ENCODE assay signal across 1 cellular context in the genomic region with DNA sequence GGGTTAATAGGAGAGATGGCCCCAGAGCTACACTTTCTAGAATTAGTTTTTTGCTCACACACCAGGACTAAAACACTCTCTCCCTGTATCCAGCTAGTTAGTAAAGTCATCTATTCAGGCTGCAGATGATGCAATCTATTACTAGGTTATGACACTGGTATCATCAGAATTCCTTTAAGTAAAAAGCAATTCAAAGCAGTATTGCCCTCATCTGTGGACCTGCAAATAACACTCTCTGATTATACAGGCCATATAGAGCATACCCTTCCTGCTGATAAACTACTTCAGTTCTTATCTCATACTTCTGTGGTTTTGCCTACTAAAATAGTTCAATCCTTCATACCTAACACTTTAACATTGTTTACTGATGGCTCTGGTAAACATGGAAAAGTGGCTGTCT.
TF ChIP-seq lines count a peak whose summit lies in the region.

No MANE protein-coding gene starts in this region.

TF ChIP-seq in K562, 482 proteins besides CTCF, POLR2A, EP300 and RAD21 (continued from another document and continues in another):
- TF ChIP-seq, protein P1, sequence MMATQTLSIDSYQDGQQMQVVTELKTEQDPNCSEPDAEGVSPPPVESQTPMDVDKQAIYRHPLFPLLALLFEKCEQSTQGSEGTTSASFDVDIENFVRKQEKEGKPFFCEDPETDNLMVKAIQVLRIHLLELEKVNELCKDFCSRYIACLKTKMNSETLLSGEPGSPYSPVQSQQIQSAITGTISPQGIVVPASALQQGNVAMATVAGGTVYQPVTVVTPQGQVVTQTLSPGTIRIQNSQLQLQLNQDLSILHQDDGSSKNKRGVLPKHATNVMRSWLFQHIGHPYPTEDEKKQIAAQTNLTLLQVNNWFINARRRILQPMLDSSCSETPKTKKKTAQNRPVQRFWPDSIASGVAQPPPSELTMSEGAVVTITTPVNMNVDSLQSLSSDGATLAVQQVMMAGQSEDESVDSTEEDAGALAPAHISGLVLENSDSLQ (IDR thresholded peaks at IDR 0.05) = no peak
- TF ChIP-seq TCF7L2 (IDR thresholded peaks at IDR 0.05; ENCODE audit: low read depth, low read length) (no peak), BRF1 (IDR thresholded peaks at IDR 0.05; ENCODE audit: borderline replicate concordance, extremely low read depth, insufficient read length) (no peak), ARNT (IDR thresholded peaks at IDR 0.05) (no peak), TAL1 (IDR thresholded peaks at IDR 0.05) (peak; percentile 68), ELF1 (tag; IDR thresholded peaks at IDR 0.05) (no peak), HLTF (IDR thresholded peaks at IDR 0.05) (no peak), NCOA6 (IDR thresholded peaks at IDR 0.05) (no peak), MYNN (IDR thresholded peaks at IDR 0.05) (no peak), MYNN (CRISPR knock-in tag; IDR thresholded peaks at IDR 0.05) (no peak), YBX1 (IDR thresholded peaks at IDR 0.05) (no peak), NBN (IDR thresholded peaks at IDR 0.05; ENCODE audit: low read depth) (no peak), ARID1B (IDR thresholded peaks at IDR 0.05) (peak; percentile 62), CREBBP (IDR thresholded peaks at IDR 0.05; ENCODE audit: low read depth, low read length) (no peak), HNRNPLL (IDR thresholded peaks at IDR 0.05; ENCODE audit: low read depth, low read length, poor library complexity, severe bottlenecking) (no peak), MTA3 (IDR thresholded peaks at IDR 0.05; ENCODE audit: borderline replicate concordance) (no peak), THRAP3 (IDR thresholded peaks at IDR 0.05; ENCODE audit: borderline replicate concordance) (no peak), TCF7 (IDR thresholded peaks at IDR 0.05; ENCODE audit: borderline replicate concordance) (no peak), ATF1 (CRISPR knock-in tag; IDR thresholded peaks at IDR 0.05) (no peak), ATF1 (tag; IDR thresholded peaks at IDR 0.05) (peak; percentile 27; the same call in 1 of the 2 replicates), SOX6 (IDR thresholded peaks at IDR 0.05) (peak; percentile 69; the same call in 1 of the 2 replicates), DPF2 (IDR thresholded peaks at IDR 0.05) (no peak), CBFA2T2 (conservative IDR thresholded peaks at IDR 0.05) (peak; percentile 36), CBX5 (IDR thresholded peaks at IDR 0.05; ENCODE audit: borderline replicate concordance, low read depth) (no peak), FOXK1 (CRISPR knock-in tag; IDR thresholded peaks at IDR 0.05; ENCODE audit: borderline replicate concordance) (no peak), RFX5 (IDR thresholded peaks at IDR 0.05; ENCODE audit: low read depth, low read length) (no peak), CBX2 (IDR thresholded peaks at IDR 0.05; ENCODE audit: insufficient read depth, low read length, poor library complexity, severe bottlenecking) (no peak), U2AF1 (optimal IDR thresholded peaks at IDR 0.05; ENCODE audit: low read depth, low read length) (no peak), PML (IDR thresholded peaks at IDR 0.05; ENCODE audit: low read length) (peak; percentile 56; the same call in 1 of the 2 replicates), GTF2E2 (tag; IDR thresholded peaks at IDR 0.05) (no peak), GABPB1 (CRISPR knock-in tag; IDR thresholded peaks at IDR 0.05) (no peak), FOXP1 (CRISPR knock-in tag; IDR thresholded peaks at IDR 0.05) (no peak), GABPA (tag; conservative IDR thresholded peaks at IDR 0.05; ENCODE audit: low read depth) (no peak), JUNB (CRISPR knock-in tag; conservative IDR thresholded peaks at IDR 0.05) (no peak), WHSC1 (IDR thresholded peaks at IDR 0.05; ENCODE audit: low read length) (no peak), SRSF1 (IDR thresholded peaks at IDR 0.05; ENCODE audit: low read depth, low read length) (no peak), XRCC4 (IDR thresholded peaks at IDR 0.05; ENCODE audit: extremely low read depth, insufficient read depth, insufficient read length) (no peak), CBFA2T3 (IDR thresholded peaks at IDR 0.05) (peak; percentile 65), XRCC3 (IDR thresholded peaks at IDR 0.05) (no peak), ZNF124 (CRISPR knock-in tag; IDR thresholded peaks at IDR 0.05) (no peak), POLR2B (IDR thresholded peaks at IDR 0.05; ENCODE audit: low read depth, partially characterized antibody) (no peak), XRCC5 (IDR thresholded peaks at IDR 0.05; ENCODE audit: low read depth, low read length) (no peak), SMARCC2 (IDR thresholded peaks at IDR 0.05; ENCODE audit: low read depth) (no peak), GATAD2A (IDR thresholded peaks at IDR 0.05) (no peak), SLC30A9 (CRISPR knock-in tag; IDR thresholded peaks at IDR 0.05) (no peak), TEAD4 (IDR thresholded peaks at IDR 0.05; ENCODE audit: low read length) (peak; percentile 86), TEAD4 (CRISPR knock-in tag; IDR thresholded peaks at IDR 0.05; ENCODE audit: borderline replicate concordance) (no peak), GTF2A2 (tag; IDR thresholded peaks at IDR 0.05) (no peak), PTTG1 (tag; IDR thresholded peaks at IDR 0.05; ENCODE audit: low read depth) (no peak), GATA2 (CRISPR knock-in tag; IDR thresholded peaks at IDR 0.05) (no peak), TCF3 (CRISPR knock-in tag; IDR thresholded peaks at IDR 0.05) (peak; percentile 56), CXXC5 (CRISPR knock-in tag; IDR thresholded peaks at IDR 0.05) (peak; percentile 21; the same call in 1 of the 2 replicates), CTBP1 (IDR thresholded peaks at IDR 0.05; ENCODE audit: borderline replicate concordance) (no peak), SIN3A (IDR thresholded peaks at IDR 0.05; ENCODE audit: borderline replicate concordance in 2 of 2, control insufficient read depth in 1 of 2, low read depth in 2 of 2, low read length in 2 of 2) (no peak), ILK (tag; IDR thresholded peaks at IDR 0.05; ENCODE audit: borderline replicate concordance, low read depth) (no peak)
- TF ChIP-seq, protein P2, sequence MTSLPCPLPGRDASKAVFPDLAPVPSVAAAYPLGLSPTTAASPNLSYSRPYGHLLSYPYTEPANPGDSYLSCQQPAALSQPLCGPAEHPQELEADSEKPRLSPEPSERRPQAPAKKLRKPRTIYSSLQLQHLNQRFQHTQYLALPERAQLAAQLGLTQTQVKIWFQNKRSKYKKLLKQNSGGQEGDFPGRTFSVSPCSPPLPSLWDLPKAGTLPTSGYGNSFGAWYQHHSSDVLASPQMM (CRISPR knock-in tag; IDR thresholded peaks at IDR 0.05) = no peak
- TF ChIP-seq, protein P3, sequence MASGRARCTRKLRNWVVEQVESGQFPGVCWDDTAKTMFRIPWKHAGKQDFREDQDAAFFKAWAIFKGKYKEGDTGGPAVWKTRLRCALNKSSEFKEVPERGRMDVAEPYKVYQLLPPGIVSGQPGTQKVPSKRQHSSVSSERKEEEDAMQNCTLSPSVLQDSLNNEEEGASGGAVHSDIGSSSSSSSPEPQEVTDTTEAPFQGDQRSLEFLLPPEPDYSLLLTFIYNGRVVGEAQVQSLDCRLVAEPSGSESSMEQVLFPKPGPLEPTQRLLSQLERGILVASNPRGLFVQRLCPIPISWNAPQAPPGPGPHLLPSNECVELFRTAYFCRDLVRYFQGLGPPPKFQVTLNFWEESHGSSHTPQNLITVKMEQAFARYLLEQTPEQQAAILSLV (tag; IDR thresholded peaks at IDR 0.05) = peak; percentile 69; the same call in 1 of the 2 replicates
- TF ChIP-seq, protein P4, sequence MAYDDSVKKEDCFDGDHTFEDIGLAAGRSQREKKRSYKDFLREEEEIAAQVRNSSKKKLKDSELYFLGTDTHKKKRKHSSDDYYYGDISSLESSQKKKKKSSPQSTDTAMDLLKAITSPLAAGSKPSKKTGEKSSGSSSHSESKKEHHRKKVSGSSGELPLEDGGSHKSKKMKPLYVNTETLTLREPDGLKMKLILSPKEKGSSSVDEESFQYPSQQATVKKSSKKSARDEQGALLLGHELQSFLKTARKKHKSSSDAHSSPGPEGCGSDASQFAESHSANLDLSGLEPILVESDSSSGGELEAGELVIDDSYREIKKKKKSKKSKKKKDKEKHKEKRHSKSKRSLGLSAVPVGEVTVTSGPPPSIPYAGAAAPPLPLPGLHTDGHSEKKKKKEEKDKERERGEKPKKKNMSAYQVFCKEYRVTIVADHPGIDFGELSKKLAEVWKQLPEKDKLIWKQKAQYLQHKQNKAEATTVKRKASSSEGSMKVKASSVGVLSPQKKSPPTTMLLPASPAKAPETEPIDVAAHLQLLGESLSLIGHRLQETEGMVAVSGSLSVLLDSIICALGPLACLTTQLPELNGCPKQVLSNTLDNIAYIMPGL (CRISPR knock-in tag; IDR thresholded peaks at IDR 0.05) = no peak
- TF ChIP-seq, protein P5, sequence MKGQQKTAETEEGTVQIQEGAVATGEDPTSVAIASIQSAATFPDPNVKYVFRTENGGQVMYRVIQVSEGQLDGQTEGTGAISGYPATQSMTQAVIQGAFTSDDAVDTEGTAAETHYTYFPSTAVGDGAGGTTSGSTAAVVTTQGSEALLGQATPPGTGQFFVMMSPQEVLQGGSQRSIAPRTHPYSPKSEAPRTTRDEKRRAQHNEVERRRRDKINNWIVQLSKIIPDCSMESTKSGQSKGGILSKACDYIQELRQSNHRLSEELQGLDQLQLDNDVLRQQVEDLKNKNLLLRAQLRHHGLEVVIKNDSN (CRISPR knock-in tag; IDR thresholded peaks at IDR 0.05) = no peak
- TF ChIP-seq, protein P6, sequence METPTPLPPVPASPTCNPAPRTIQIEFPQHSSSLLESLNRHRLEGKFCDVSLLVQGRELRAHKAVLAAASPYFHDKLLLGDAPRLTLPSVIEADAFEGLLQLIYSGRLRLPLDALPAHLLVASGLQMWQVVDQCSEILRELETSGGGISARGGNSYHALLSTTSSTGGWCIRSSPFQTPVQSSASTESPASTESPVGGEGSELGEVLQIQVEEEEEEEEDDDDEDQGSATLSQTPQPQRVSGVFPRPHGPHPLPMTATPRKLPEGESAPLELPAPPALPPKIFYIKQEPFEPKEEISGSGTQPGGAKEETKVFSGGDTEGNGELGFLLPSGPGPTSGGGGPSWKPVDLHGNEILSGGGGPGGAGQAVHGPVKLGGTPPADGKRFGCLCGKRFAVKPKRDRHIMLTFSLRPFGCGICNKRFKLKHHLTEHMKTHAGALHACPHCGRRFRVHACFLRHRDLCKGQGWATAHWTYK (CRISPR knock-in tag; IDR thresholded peaks at IDR 0.05) = no peak
- TF ChIP-seq, protein P7, sequence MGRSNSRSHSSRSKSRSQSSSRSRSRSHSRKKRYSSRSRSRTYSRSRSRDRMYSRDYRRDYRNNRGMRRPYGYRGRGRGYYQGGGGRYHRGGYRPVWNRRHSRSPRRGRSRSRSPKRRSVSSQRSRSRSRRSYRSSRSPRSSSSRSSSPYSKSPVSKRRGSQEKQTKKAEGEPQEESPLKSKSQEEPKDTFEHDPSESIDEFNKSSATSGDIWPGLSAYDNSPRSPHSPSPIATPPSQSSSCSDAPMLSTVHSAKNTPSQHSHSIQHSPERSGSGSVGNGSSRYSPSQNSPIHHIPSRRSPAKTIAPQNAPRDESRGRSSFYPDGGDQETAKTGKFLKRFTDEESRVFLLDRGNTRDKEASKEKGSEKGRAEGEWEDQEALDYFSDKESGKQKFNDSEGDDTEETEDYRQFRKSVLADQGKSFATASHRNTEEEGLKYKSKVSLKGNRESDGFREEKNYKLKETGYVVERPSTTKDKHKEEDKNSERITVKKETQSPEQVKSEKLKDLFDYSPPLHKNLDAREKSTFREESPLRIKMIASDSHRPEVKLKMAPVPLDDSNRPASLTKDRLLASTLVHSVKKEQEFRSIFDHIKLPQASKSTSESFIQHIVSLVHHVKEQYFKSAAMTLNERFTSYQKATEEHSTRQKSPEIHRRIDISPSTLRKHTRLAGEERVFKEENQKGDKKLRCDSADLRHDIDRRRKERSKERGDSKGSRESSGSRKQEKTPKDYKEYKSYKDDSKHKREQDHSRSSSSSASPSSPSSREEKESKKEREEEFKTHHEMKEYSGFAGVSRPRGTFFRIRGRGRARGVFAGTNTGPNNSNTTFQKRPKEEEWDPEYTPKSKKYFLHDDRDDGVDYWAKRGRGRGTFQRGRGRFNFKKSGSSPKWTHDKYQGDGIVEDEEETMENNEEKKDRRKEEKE (IDR thresholded peaks at IDR 0.05; ENCODE audit: borderline replicate concordance in 1 of 2, control insufficient read depth in 1 of 2, low read depth in 2 of 2, low read length in 1 of 2) = no peak
- TF ChIP-seq, protein P8, sequence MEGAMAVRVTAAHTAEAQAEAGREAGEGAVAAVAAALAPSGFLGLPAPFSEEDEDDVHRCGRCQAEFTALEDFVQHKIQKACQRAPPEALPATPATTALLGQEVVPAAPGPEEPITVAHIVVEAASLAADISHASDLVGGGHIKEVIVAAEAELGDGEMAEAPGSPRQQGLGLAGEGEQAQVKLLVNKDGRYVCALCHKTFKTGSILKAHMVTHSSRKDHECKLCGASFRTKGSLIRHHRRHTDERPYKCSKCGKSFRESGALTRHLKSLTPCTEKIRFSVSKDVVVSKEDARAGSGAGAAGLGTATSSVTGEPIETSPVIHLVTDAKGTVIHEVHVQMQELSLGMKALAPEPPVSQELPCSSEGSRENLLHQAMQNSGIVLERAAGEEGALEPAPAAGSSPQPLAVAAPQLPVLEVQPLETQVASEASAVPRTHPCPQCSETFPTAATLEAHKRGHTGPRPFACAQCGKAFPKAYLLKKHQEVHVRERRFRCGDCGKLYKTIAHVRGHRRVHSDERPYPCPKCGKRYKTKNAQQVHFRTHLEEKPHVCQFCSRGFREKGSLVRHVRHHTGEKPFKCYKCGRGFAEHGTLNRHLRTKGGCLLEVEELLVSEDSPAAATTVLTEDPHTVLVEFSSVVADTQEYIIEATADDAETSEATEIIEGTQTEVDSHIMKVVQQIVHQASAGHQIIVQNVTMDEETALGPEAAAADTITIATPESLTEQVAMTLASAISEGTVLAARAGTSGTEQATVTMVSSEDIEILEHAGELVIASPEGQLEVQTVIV (CRISPR knock-in tag; IDR thresholded peaks at IDR 0.05; ENCODE audit: borderline replicate concordance) = no peak
- TF ChIP-seq, protein P9, sequence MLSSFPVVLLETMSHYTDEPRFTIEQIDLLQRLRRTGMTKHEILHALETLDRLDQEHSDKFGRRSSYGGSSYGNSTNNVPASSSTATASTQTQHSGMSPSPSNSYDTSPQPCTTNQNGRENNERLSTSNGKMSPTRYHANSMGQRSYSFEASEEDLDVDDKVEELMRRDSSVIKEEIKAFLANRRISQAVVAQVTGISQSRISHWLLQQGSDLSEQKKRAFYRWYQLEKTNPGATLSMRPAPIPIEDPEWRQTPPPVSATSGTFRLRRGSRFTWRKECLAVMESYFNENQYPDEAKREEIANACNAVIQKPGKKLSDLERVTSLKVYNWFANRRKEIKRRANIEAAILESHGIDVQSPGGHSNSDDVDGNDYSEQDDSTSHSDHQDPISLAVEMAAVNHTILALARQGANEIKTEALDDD (IDR thresholded peaks at IDR 0.05) = peak; percentile 90
- TF ChIP-seq, protein P10, sequence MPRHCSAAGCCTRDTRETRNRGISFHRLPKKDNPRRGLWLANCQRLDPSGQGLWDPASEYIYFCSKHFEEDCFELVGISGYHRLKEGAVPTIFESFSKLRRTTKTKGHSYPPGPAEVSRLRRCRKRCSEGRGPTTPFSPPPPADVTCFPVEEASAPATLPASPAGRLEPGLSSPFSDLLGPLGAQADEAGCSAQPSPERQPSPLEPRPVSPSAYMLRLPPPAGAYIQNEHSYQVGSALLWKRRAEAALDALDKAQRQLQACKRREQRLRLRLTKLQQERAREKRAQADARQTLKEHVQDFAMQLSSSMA (CRISPR knock-in tag; IDR thresholded peaks at IDR 0.05) = no peak
